ENCODE assay signal across 8 cellular contexts in genomic region chr10:98041352-98042043, GRCh38. TPM values are rescaled to one million over a fixed set of nuclear protein-coding genes. Genes with fewer than 3 reads are reported as not detected.
A peak's percentile ranks its signal among the peaks of the same experiment; 100 is the strongest.
DNase-seq lines count a peak whose midpoint lies in the region; ATAC-seq and TF ChIP-seq lines count a peak whose summit lies in the region.

No MANE protein-coding gene starts in this region.

- peak; percentile 66 for TF ChIP-seq CTCF in AG04450 (IDR thresholded peaks at IDR 0.05; ENCODE audit: low read depth, low read length)
- TF ChIP-seq CTCF in GM12873 (IDR thresholded peaks at IDR 0.05; ENCODE audit: insufficient read depth, low read depth, low read length, missing control alignments): peak; percentile 87
- TF ChIP-seq CTCF in epithelial cell of proximal tubule (conservative IDR thresholded peaks at IDR 0.05; ENCODE audit: low read depth, low read length): peak; percentile 92
- peak; percentile 48 to 62 (median 52) for TF ChIP-seq CTCF in transverse colon (IDR thresholded peaks at IDR 0.05)

- no peaks in the 10 kb centered on the region for H3K36me3 ChIP-seq in transverse colon

- TF ChIP-seq EP300 in transverse colon (IDR thresholded peaks at IDR 0.05; ENCODE audit: low read depth): no peak

- no peak overlapping the region for H3K27ac ChIP-seq in AG04450 (ENCODE audit: low read depth, low read length)
- no peak overlapping the region for H3K27ac ChIP-seq in transverse colon

- CTCF ChIA-PET in AG04450 (lab: Charles Lee): interaction anchor here (0.8 to 6.3 kb wide), 14 partner anchors 10 to 276 kb away, joined by 3 to 82 read pairs (median 5); no protein-coding TSS in a partner anchor

- ATAC-seq in GM18873 (IDR thresholded peaks at IDR 0.05; ENCODE audit: low FRiP score, unreplicated experiment): no peak

- in situ Hi-C loops in transverse colon (cut with MboI; ENCODE audit: low pct_ligation_motif_present in 1 of 4, low pct_unique_long_range_greater_than_20kb in 1 of 4, low sequenced_read_pairs in 3 of 4): loop anchor here (5.0 to 25.0 kb wide), 4 partner anchors 127 to 254 kb away; no protein-coding TSS in a partner anchor

- H3K27me3 ChIP-seq in AG04450 (ENCODE audit: control insufficient read depth, insufficient read depth, low read length): peaks cover 22% of the 10 kb centered on the region
- peaks cover 71% of the 10 kb centered on the region for H3K27me3 ChIP-seq in transverse colon

- intact Hi-C loops in transverse colon (cut with DNase I; ENCODE audit: low total_unique reads): no loop called here

- POLR2A ChIA-PET in AG04450 (lab: Yijun Ruan, JAX): no interaction called here

- TF ChIP-seq POLR2A in transverse colon (IDR thresholded peaks at IDR 0.05): no peak

- DNase-seq in AG04450 (ENCODE audit: low read depth, low spot score): peak; percentile 10
- DNase-seq in NCI-H1694 treated with DMSO at 0.1 percent for 48 hours (lab: John Stamatoyannopoulos, UW): peak; percentile 15
- DNase-seq in activated CD4-positive, alpha-beta T cell treated with anti-CD3 and anti-CD28 coated beads, Interleukin-2, amount 50 U/mL, for 1 hour: peak; percentile 27
- peak; percentile 19 for DNase-seq in epithelial cell of proximal tubule (ENCODE audit: low read depth)
- peak; percentile 61 for DNase-seq in mucosa of gallbladder (ENCODE audit: low spot score)
- peak; percentile 56 for DNase-seq in transverse colon

- H3K4me1 ChIP-seq in transverse colon: no peaks in the 10 kb centered on the region

- 24 to 45% methylated on average over 1 to 7 of the region's 7 CpGs for WGBS in transverse colon (ENCODE audit: low coverage in 1 of 2), 2 donors

- no peaks in the 10 kb centered on the region for H3K9me3 ChIP-seq in AG04450 (ENCODE audit: control insufficient read depth, insufficient read depth, low read length)
- H3K9me3 ChIP-seq in transverse colon: no peaks in the 10 kb centered on the region

- H3K4me3 ChIP-seq in AG04450 (ENCODE audit: low read depth, low read length): no peak overlapping the region
- no peak overlapping the region for H3K4me3 ChIP-seq in epithelial cell of proximal tubule (ENCODE audit: low read depth, low read length)
- no peak overlapping the region for H3K4me3 ChIP-seq in transverse colon

RNA-seq across cellular contexts. Expression of gene CRTAC1, which starts 11.1 kb away (rescaled TPM):
- not detected in 2 replicates for polyA plus RNA-seq in AG04450 (2011; rRNA removed)
- polyA minus RNA-seq in AG04450 (2011; rRNA and poly(A)+ RNA removed): not detected in 2 replicates
- 0.06 TPM in 1 of 2 replicates, not detected in the other for total RNA-seq in epithelial cell of proximal tubule
- 1.6 TPM for total RNA-seq in mucosa of gallbladder
- total RNA-seq in transverse colon: under 1 TPM in 2 of 4 donors, not detected in 2; 0.41 to 0.79 TPM

Comparison
In these comparisons a context has a peak if more than half of its experiments do, and no peak if none do; other contexts are left out.
1. DNase-seq: peak in every context shown above with its lines; median percentile 61 in mucosa of gallbladder; 56 in transverse colon; 27 in activated CD4-positive, alpha-beta T cell treated with anti-CD3 and anti-CD28 coated beads, Interleukin-2, amount 50 U/mL, for 1 hour; 19 in epithelial cell of proximal tubule; 15 in NCI-H1694 treated with DMSO at 0.1 percent for 48 hours; 10 in AG04450.